In the genomic region with DNA sequence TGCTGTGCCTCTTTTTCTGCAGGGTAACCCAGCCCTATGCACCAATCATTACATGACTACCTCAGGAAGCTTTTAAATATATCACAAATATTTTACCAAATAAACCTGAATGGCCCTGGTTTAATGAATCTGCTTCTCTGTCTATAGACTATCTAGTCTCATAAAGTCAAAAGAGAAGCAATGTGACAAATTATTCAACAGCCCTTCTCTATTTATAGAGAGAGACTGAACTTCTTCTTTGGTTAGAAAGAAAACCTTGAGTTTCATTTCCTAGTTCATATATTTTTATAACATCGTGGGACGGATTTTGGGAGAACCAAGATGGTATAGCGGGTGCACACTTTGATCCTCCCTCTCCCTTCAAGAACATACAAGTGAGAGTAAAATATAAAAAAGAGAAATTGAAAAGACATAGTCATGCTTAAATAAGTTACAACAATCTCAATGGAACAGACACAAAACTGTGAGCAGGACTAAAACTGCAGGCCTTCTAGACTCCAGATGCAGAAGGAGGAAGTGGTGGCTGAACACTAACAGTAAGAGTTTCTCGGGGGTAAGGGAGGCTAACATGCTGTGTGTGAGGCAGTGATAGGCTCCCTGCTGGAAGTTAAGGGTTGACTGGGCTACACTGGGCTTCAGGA, we compare ENCODE assay signal across 8 cellular contexts. TPM values are rescaled to one million over a fixed set of nuclear protein-coding genes. Genes with fewer than 3 reads are reported as not detected.
DNase-seq lines count a peak whose midpoint lies in the region; ATAC-seq, FAIRE-seq and TF ChIP-seq lines count a peak whose summit lies in the region.
"Not testable (repeated sequence)": the region's sequence is repeated elsewhere in the genome, so short reads cannot be mapped to it uniquely, and the experiment has no call there.

No MANE protein-coding gene starts in this region.

- H3K36me3 ChIP-seq in GM06990 (ENCODE audit: control insufficient read depth, insufficient read depth, low read length); GM23338 (ENCODE audit: insufficient read depth): not testable (repeated sequence)

- H3K27ac Mint-ChIP-seq in GM23338 = peak overlapping the region; percentile 11; the same call in 1 of the 2 replicates
- H3K27ac Mint-ChIP-seq in activated B cell treated with CpG ODN at 0.5 μM for 24 hours = peak overlapping the region; percentile 94

- H3K27ac ChIP-seq in GM23338 (ENCODE audit: low read depth) = not testable (repeated sequence)

- peak; percentile 87 for FAIRE-seq in GM19239 (lab: Jason Lieb, UNC)

- DNase-seq in GM06990 (ENCODE audit: extremely low read depth, insufficient read length) (peak; percentile 66), NAMALWA (ENCODE audit: low spot score) (peak; percentile 72), globus pallidus (ENCODE audit: low spot score) (peak; percentile 60), putamen (ENCODE audit: low spot score) (peak; percentile 26)
- DNase-seq in GM19239 (ENCODE audit: insufficient read length, low spot score); GM23338 (ENCODE audit: low spot score); activated B cell treated with CpG ODN at 0.5 μM for 24 hours: not testable (repeated sequence)

- not testable (repeated sequence) for TF ChIP-seq CTCF in GM06990 (IDR thresholded peaks at IDR 0.05; ENCODE audit: insufficient read depth, low read length, poor library complexity, severe bottlenecking); GM23338 (conservative IDR thresholded peaks at IDR 0.05; ENCODE audit: low read depth in 2 of 2); activated B cell treated with CpG ODN at 0.5 μM for 24 hours (IDR thresholded peaks at IDR 0.05)

- CTCF ChIA-PET in activated B cell treated with CpG ODN at 0.5 μM for 24 hours (lab: Charles Lee) = not testable (repeated sequence)

- not testable (repeated sequence) for H3K9me3 Mint-ChIP-seq in GM23338, activated B cell treated with CpG ODN at 0.5 μM for 24 hours

- not testable (repeated sequence) for H3K36me3 Mint-ChIP-seq in GM23338 (ENCODE audit: low read depth); activated B cell treated with CpG ODN at 0.5 μM for 24 hours (ENCODE audit: low read depth)

- not testable (repeated sequence) for H3K9me2 ChIP-seq in GM23338 (ENCODE audit: insufficient read depth)

- not testable (repeated sequence) for H3K4me1 Mint-ChIP-seq in GM23338
- peaks cover 32% of the 10 kb centered on the region for H3K4me1 Mint-ChIP-seq in activated B cell treated with CpG ODN at 0.5 μM for 24 hours

- ATAC-seq in GM23338 (peak; percentile 67), HG03159 (IDR thresholded peaks at IDR 0.05; ENCODE audit: unreplicated experiment) (peak; percentile 93), activated B cell treated with CpG ODN at 0.5 μM for 24 hours (ENCODE audit: low read depth) (peak; percentile 94)

- not testable (repeated sequence) for H2AFZ ChIP-seq in GM23338

- not testable (repeated sequence) for H3K27me3 Mint-ChIP-seq in GM23338 (ENCODE audit: insufficient read depth, low read depth, poor library complexity); activated B cell treated with CpG ODN at 0.5 μM for 24 hours

- H3K4me2 ChIP-seq in GM23338 = not testable (repeated sequence)

- not testable (repeated sequence) for H3K4me3 Mint-ChIP-seq in GM23338
- H3K4me3 Mint-ChIP-seq in activated B cell treated with CpG ODN at 0.5 μM for 24 hours = peak overlapping the region; percentile 52

- not testable (repeated sequence) for H3K27me3 ChIP-seq in GM06990 (replicated peaks; ENCODE audit: control insufficient read depth, insufficient read depth, low read length); GM23338 (ENCODE audit: insufficient read depth)

- H4K20me1 ChIP-seq in GM23338 (replicated peaks; ENCODE audit: insufficient read depth) = not testable (repeated sequence)

- POLR2A ChIA-PET in activated B cell treated with CpG ODN at 0.5 μM for 24 hours (lab: Charles Lee) = not testable (repeated sequence)

- H3F3A ChIP-seq in GM23338 (replicated peaks; ENCODE audit: low read depth) = not testable (repeated sequence)

- not testable (repeated sequence) for H3K4me1 ChIP-seq in GM23338 (ENCODE audit: insufficient read depth)

- intact Hi-C loops in activated B cell treated with CpG ODN at 0.5 μM for 24 hours (cut with micrococcal nuclease) = not testable (repeated sequence)

- not testable (repeated sequence) for H3K4me3 ChIP-seq in GM06990 (replicated peaks; ENCODE audit: low read depth, low read length); GM23338

- H3K79me2 ChIP-seq in GM23338 (replicated peaks; ENCODE audit: insufficient read depth) = not testable (repeated sequence)

RNA-seq across cellular contexts. Expression of gene LRRC37A, which starts 3.9 kb away (rescaled TPM):
- total RNA-seq in GM23338 (2014; rRNA removed; shearing (Covaris generic)) = 4.2 and 4.7 TPM in 2 replicates
- 1.9 and 2.6 TPM in 2 replicates for polyA plus RNA-seq in GM23338 (2016; fragmentation: Nextera tagmentation; extraction: Ambion mirVana)
- total RNA-seq in activated B cell treated with CpG ODN at 0.5 μM for 24 hours = 10.0 and 12.3 TPM in 2 replicates
